Comparison of ENCODE assay signal across 2 cellular contexts in the genomic region with DNA sequence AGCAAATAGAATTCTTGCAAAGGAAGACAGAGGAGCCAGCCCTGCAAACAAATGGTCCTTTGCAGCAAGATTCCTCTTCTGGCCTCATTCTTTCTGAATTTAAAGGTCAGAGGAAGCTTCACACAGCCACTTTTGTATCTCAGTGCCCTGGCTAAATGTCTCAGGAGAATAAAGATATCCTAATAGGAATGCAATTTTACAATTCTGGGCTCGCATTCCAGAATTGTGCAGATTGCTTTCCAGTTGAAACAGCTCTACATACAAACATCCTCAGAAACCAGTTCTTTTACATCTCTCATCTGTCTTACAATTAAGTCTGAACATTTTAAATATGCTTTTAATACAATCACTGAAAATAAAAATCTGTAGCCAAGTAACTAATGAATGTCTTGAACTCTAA.
A peak's percentile ranks its signal among the peaks of the same experiment; 100 is the strongest.
TF ChIP-seq lines count a peak whose summit lies in the region.

No MANE protein-coding gene starts in this region.

TF ChIP-seq in SK-N-SH treated with all-trans-retinoic acid at 6 μM for 48 hours, 23 proteins besides CTCF, POLR2A, EP300 and RAD21 (continued from another document):
- TF ChIP-seq GLIS3 (CRISPR knock-in tag; IDR thresholded peaks at IDR 0.05): no peak
- TF ChIP-seq RARB (CRISPR knock-in tag; IDR thresholded peaks at IDR 0.05): no peak
- TF ChIP-seq ARNTL (CRISPR knock-in tag; IDR thresholded peaks at IDR 0.05; ENCODE audit: borderline replicate concordance, low read depth): no peak
- no peak for TF ChIP-seq TCF4 (CRISPR knock-in tag; IDR thresholded peaks at IDR 0.05; ENCODE audit: borderline replicate concordance)
- TF ChIP-seq CSDC2 (CRISPR knock-in tag; IDR thresholded peaks at IDR 0.05): no peak
- TF ChIP-seq ISL1 (CRISPR knock-in tag; IDR thresholded peaks at IDR 0.05): peak; percentile 50; the same call in 1 of the 2 replicates
- no peak for TF ChIP-seq BACH2 (CRISPR knock-in tag; IDR thresholded peaks at IDR 0.05; ENCODE audit: borderline replicate concordance)

TF ChIP-seq in SK-N-SH, 30 proteins besides CTCF, POLR2A, EP300 and RAD21:
- TF ChIP-seq SMC3 (IDR thresholded peaks at IDR 0.05; ENCODE audit: low read depth, low read length) (no peak), FOSL2 (IDR thresholded peaks at IDR 0.05; ENCODE audit: borderline replicate concordance, low read depth) (no peak), MXI1 (IDR thresholded peaks at IDR 0.05; ENCODE audit: low read depth, low read length) (no peak), NFIC (IDR thresholded peaks at IDR 0.05; ENCODE audit: borderline replicate concordance) (no peak), NRF1 (IDR thresholded peaks at IDR 0.05; ENCODE audit: low read depth, low read length) (no peak), GABPA (IDR thresholded peaks at IDR 0.05; ENCODE audit: low read depth) (no peak), RCOR1 (IDR thresholded peaks at IDR 0.05; ENCODE audit: low read length) (no peak), EZH2phosphoT487 (IDR thresholded peaks at IDR 0.05; ENCODE audit: borderline replicate concordance, low read depth) (no peak), IRF3 (IDR thresholded peaks at IDR 0.05; ENCODE audit: low read depth, low read length) (no peak), POLR2AphosphoS5 (IDR thresholded peaks at IDR 0.05; ENCODE audit: low read depth, low read length) (no peak), YY1 (IDR thresholded peaks at IDR 0.05; ENCODE audit: low read depth) (no peak), RFX5 (IDR thresholded peaks at IDR 0.05; ENCODE audit: low read length) (no peak), JUND (IDR thresholded peaks at IDR 0.05) (no peak)
- TF ChIP-seq, protein P1, sequence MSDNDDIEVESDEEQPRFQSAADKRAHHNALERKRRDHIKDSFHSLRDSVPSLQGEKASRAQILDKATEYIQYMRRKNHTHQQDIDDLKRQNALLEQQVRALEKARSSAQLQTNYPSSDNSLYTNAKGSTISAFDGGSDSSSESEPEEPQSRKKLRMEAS (IDR thresholded peaks at IDR 0.05; ENCODE audit: low read depth): no peak
- TF ChIP-seq, protein P2, sequence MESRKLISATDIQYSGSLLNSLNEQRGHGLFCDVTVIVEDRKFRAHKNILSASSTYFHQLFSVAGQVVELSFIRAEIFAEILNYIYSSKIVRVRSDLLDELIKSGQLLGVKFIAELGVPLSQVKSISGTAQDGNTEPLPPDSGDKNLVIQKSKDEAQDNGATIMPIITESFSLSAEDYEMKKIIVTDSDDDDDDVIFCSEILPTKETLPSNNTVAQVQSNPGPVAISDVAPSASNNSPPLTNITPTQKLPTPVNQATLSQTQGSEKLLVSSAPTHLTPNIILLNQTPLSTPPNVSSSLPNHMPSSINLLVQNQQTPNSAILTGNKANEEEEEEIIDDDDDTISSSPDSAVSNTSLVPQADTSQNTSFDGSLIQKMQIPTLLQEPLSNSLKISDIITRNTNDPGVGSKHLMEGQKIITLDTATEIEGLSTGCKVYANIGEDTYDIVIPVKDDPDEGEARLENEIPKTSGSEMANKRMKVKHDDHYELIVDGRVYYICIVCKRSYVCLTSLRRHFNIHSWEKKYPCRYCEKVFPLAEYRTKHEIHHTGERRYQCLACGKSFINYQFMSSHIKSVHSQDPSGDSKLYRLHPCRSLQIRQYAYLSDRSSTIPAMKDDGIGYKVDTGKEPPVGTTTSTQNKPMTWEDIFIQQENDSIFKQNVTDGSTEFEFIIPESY (IDR thresholded peaks at IDR 0.05; ENCODE audit: borderline replicate concordance, low read depth): no peak
